Comparison of ENCODE assay signal across 8 cellular contexts in genomic region chr12:2064078-2064507, GRCh38. TPM values are rescaled to one million over a fixed set of nuclear protein-coding genes. Genes with fewer than 3 reads are reported as not detected.
DNase-seq lines count a peak whose midpoint lies in the region; ATAC-seq and TF ChIP-seq lines count a peak whose summit lies in the region.

No MANE protein-coding gene starts in this region.

- no peaks in the 10 kb centered on the region for H3K9me3 ChIP-seq in CD4-positive, alpha-beta T cell (ENCODE audit: control insufficient read depth, low read length)
- no peaks in the 10 kb centered on the region for H3K9me3 ChIP-seq in naive thymus-derived CD4-positive, alpha-beta T cell (ENCODE audit: control insufficient read depth in 2 of 3, low read length in 3 of 3)
- H3K9me3 ChIP-seq in Karpas-422 (ENCODE audit: low read length) (no peaks in the 10 kb centered on the region), PC-3 (ENCODE audit: low read length) (no peaks in the 10 kb centered on the region)

- peak overlapping the region; percentile 70 for H3K4me3 Mint-ChIP-seq in CD4-positive, alpha-beta T cell
- H3K4me3 Mint-ChIP-seq in activated naive CD8-positive, alpha-beta T cell treated with anti-CD3 and anti-CD28 coated beads, Interleukin-2, amount 50 U/mL, for 24 hours: peak overlapping the region; percentile 54
- H3K4me3 Mint-ChIP-seq in naive thymus-derived CD4-positive, alpha-beta T cell: peak overlapping the region; percentile 68 to 82 (median 79)

- peak overlapping the region; percentile 75 for H3K27ac Mint-ChIP-seq in CD4-positive, alpha-beta T cell
- H3K27ac Mint-ChIP-seq in activated naive CD8-positive, alpha-beta T cell treated with anti-CD3 and anti-CD28 coated beads, Interleukin-2, amount 50 U/mL, for 24 hours: peak overlapping the region; percentile 44
- H3K27ac Mint-ChIP-seq in naive thymus-derived CD4-positive, alpha-beta T cell: peak overlapping the region; percentile 85 to 94 (median 89)

- H3K4me2 ChIP-seq in Karpas-422 (ENCODE audit: low read depth, low read length, poor library complexity, severe bottlenecking) (no peak overlapping the region), PC-3 (ENCODE audit: low read length) (no peak overlapping the region)

- H3F3A ChIP-seq in PC-3 (ENCODE audit: low read length, unreplicated experiment): no peaks in the 10 kb centered on the region

- no peaks in the 10 kb centered on the region for H3K36me3 ChIP-seq in naive thymus-derived CD4-positive, alpha-beta T cell (ENCODE audit: control insufficient read depth in 2 of 3, insufficient read depth in 3 of 3, low read length in 3 of 3)
- no peaks in the 10 kb centered on the region for H3K36me3 ChIP-seq in Karpas-422 (ENCODE audit: insufficient read depth, low read length)
- H3K36me3 ChIP-seq in PC-3 (ENCODE audit: low read depth, low read length): no peaks in the 10 kb centered on the region

- intact Hi-C loops in CD4-positive, alpha-beta T cell (cut with DNase I, micrococcal nuclease): no loop called here
- intact Hi-C loops in naive thymus-derived CD4-positive, alpha-beta T cell (cut with micrococcal nuclease): loop anchor here in 1 of 2 donors (5.0 kb wide), 1 partner anchor 518 kb away; no protein-coding TSS in a partner anchor
- intact Hi-C loops in PC-3 (cut with micrococcal nuclease): no loop called here

- no peak for TF ChIP-seq CTCF in CD4-positive, alpha-beta T cell (IDR thresholded peaks at IDR 0.05)
- no peak for TF ChIP-seq CTCF in PC-3 (conservative IDR thresholded peaks at IDR 0.05; ENCODE audit: low read depth, low read length)

- no TSS peak for BruUV-seq in PC-3 (replicated peaks; lab: Mats Ljungman, UMichigan)

- H3K36me3 Mint-ChIP-seq in CD4-positive, alpha-beta T cell (ENCODE audit: low read depth): no peaks in the 10 kb centered on the region
- H3K36me3 Mint-ChIP-seq in activated naive CD8-positive, alpha-beta T cell treated with anti-CD3 and anti-CD28 coated beads, Interleukin-2, amount 50 U/mL, for 24 hours (ENCODE audit: low read depth): no peaks in the 10 kb centered on the region
- H3K36me3 Mint-ChIP-seq in naive thymus-derived CD4-positive, alpha-beta T cell: peaks cover 0 to 4% (median 0%) of the 10 kb centered on the region in 5 donors

- peak overlapping the region; percentile 35 for H3K4me3 ChIP-seq in naive thymus-derived CD4-positive, alpha-beta T cell (ENCODE audit: low read length)
- H3K4me3 ChIP-seq in Karpas-422 (ENCODE audit: low read length) (no peak overlapping the region), PC-3 (ENCODE audit: low read length) (no peak overlapping the region)

- H3K9me2 ChIP-seq in Karpas-422 (replicated peaks; ENCODE audit: insufficient read depth, low read length): no peaks in the 10 kb centered on the region
- no peaks in the 10 kb centered on the region for H3K9me2 ChIP-seq in PC-3 (replicated peaks; ENCODE audit: low read length)

- peaks cover 5 to 6% of the 10 kb centered on the region in 2 donors for H3K4me1 ChIP-seq in naive thymus-derived CD4-positive, alpha-beta T cell (ENCODE audit: control insufficient read depth in 2 of 2, insufficient read depth in 2 of 2, low read length in 2 of 2)
- H3K4me1 ChIP-seq in Karpas-422 (ENCODE audit: low read length) (no peaks in the 10 kb centered on the region), PC-3 (ENCODE audit: insufficient read depth, low read length) (no peaks in the 10 kb centered on the region)

- H3K27me3 ChIP-seq in CD4-positive, alpha-beta T cell (ENCODE audit: control insufficient read depth, insufficient read depth, low read length): no peaks in the 10 kb centered on the region
- no peaks in the 10 kb centered on the region for H3K27me3 ChIP-seq in naive thymus-derived CD4-positive, alpha-beta T cell (ENCODE audit: control insufficient read depth in 2 of 2, insufficient read depth in 2 of 2, low read length in 2 of 2)
- no peaks in the 10 kb centered on the region for H3K27me3 ChIP-seq in Karpas-422 (ENCODE audit: low read length)
- peaks cover 70% of the 10 kb centered on the region for H3K27me3 ChIP-seq in PC-3 (ENCODE audit: low read length)

- H2AFZ ChIP-seq in Karpas-422 (ENCODE audit: low read length) (no peak overlapping the region), PC-3 (ENCODE audit: low read length) (no peak overlapping the region)

- in situ Hi-C loops in G401 (cut with HindIII; ENCODE audit: low sequenced_read_pairs): no loop called here

- H3K4me1 Mint-ChIP-seq in CD4-positive, alpha-beta T cell (ENCODE audit: low read depth): peaks cover 17% of the 10 kb centered on the region
- peaks cover 10% of the 10 kb centered on the region for H3K4me1 Mint-ChIP-seq in activated naive CD8-positive, alpha-beta T cell treated with anti-CD3 and anti-CD28 coated beads, Interleukin-2, amount 50 U/mL, for 24 hours
- peaks cover 11 to 24% (median 15%) of the 10 kb centered on the region in 7 donors for H3K4me1 Mint-ChIP-seq in naive thymus-derived CD4-positive, alpha-beta T cell

- peaks cover 21% of the 10 kb centered on the region for H3K27me3 Mint-ChIP-seq in CD4-positive, alpha-beta T cell
- H3K27me3 Mint-ChIP-seq in activated naive CD8-positive, alpha-beta T cell treated with anti-CD3 and anti-CD28 coated beads, Interleukin-2, amount 50 U/mL, for 24 hours: peaks cover 8% of the 10 kb centered on the region
- peaks cover 8 to 28% (median 21%) of the 10 kb centered on the region in 5 donors for H3K27me3 Mint-ChIP-seq in naive thymus-derived CD4-positive, alpha-beta T cell

- H3K79me2 ChIP-seq in Karpas-422 (ENCODE audit: low read length) (no peaks in the 10 kb centered on the region), PC-3 (ENCODE audit: low read length) (no peaks in the 10 kb centered on the region)

- CTCF ChIA-PET in CD4-positive, alpha-beta T cell (lab: Charles Lee): no interaction called here
- CTCF ChIA-PET in naive thymus-derived CD4-positive, alpha-beta T cell (lab: Charles Lee): interaction anchor here (0.6 kb wide), 1 partner anchor 93 kb away, joined by 3 read pairs; no protein-coding TSS in a partner anchor
- CTCF ChIA-PET in PC-3 (lab: Charles Lee): no interaction called here

- peak; percentile 64 for ATAC-seq in CD4-positive, alpha-beta T cell (ENCODE audit: poor library complexity)
- ATAC-seq in activated naive CD8-positive, alpha-beta T cell treated with anti-CD3 and anti-CD28 coated beads, Interleukin-2, amount 50 U/mL, for 24 hours: peak; percentile 54
- peak; percentile 57 for ATAC-seq in naive thymus-derived CD4-positive, alpha-beta T cell
- no peak for ATAC-seq in PC-3

- POLR2A ChIA-PET in CD4-positive, alpha-beta T cell (lab: Charles Lee): interaction anchor here (1.0 to 1.1 kb wide), 2 partner anchors 9 to 11 kb away, joined by 3 to 4 read pairs; partner anchors contain the start of gene CACNA1C
- POLR2A ChIA-PET in naive thymus-derived CD4-positive, alpha-beta T cell (lab: Charles Lee): no interaction called here
- POLR2A ChIA-PET in PC-3 (lab: Charles Lee; ENCODE audit: unreplicated experiment): no interaction called here

- H4K20me1 ChIP-seq in Karpas-422 (ENCODE audit: insufficient read depth, low read depth, low read length): no peaks in the 10 kb centered on the region
- H4K20me1 ChIP-seq in PC-3 (ENCODE audit: low read length): no peaks in the 10 kb centered on the region

- no peaks in the 10 kb centered on the region for H3K9me3 Mint-ChIP-seq in CD4-positive, alpha-beta T cell
- H3K9me3 Mint-ChIP-seq in activated naive CD8-positive, alpha-beta T cell treated with anti-CD3 and anti-CD28 coated beads, Interleukin-2, amount 50 U/mL, for 24 hours: peaks cover under 1% of the 10 kb centered on the region
- peaks cover 0 to 2% (median 0%) of the 10 kb centered on the region in 11 donors for H3K9me3 Mint-ChIP-seq in naive thymus-derived CD4-positive, alpha-beta T cell

- DNase-seq in CD4-positive, alpha-beta T cell: peak in 3 of 10 experiments; percentile 6 to 11 (median 8)
- DNase-seq in KG1 (lab: John Stamatoyannopoulos, UW) (peak; percentile 17), G401 (ENCODE audit: low spot score) (no peak), HuH-7.5 (ENCODE audit: low spot score) (no peak), Karpas-422 (no peak), PC-3 (no peak)
- DNase-seq in activated naive CD8-positive, alpha-beta T cell treated with anti-CD3 and anti-CD28 coated beads, Interleukin-2, amount 50 U/mL, for 24 hours: no peak
- DNase-seq in naive thymus-derived CD4-positive, alpha-beta T cell: peak in 6 of 9 donors; percentile 10 to 42 (median 29)

- H3K9ac ChIP-seq in Karpas-422 (ENCODE audit: low read length) (no peak overlapping the region), PC-3 (ENCODE audit: low read length) (no peak overlapping the region)

- no peak overlapping the region for H3K27ac ChIP-seq in CD4-positive, alpha-beta T cell (ENCODE audit: low read depth, low read length)
- H3K27ac ChIP-seq in naive thymus-derived CD4-positive, alpha-beta T cell (ENCODE audit: low read depth, low read length): peak overlapping the region; percentile 53
- H3K27ac ChIP-seq in Karpas-422 (ENCODE audit: low read length) (no peak overlapping the region), PC-3 (ENCODE audit: low read length) (no peak overlapping the region)

RNA-seq across cellular contexts. Expression of gene CACNA1C, which starts 11.3 kb away (rescaled TPM):
- total RNA-seq in CD4-positive, alpha-beta T cell: under 1 TPM; 0.05 to 0.08 TPM
- total RNA-seq in naive thymus-derived CD4-positive, alpha-beta T cell: under 1 TPM; 0.08 to 0.48 (median 0.10) TPM
- polyA plus RNA-seq in naive thymus-derived CD4-positive, alpha-beta T cell: under 1 TPM; 0.04 to 0.05 TPM
- 1.7 and 2.8 TPM in 2 replicates for total RNA-seq in G401 (2014; rRNA removed; shearing (Covaris generic))
- 0.11 TPM in 1 of 2 replicates, not detected in the other for total RNA-seq in Karpas-422 (2014; rRNA removed; shearing (Covaris generic); ENCODE audit: low replicate concordance)
- total RNA-seq in PC-3 (2014; rRNA removed): not detected in 2 replicates

RNA-seq across cellular contexts. Expression of gene DCP1B, which starts 59.8 kb away (rescaled TPM):
- total RNA-seq in CD4-positive, alpha-beta T cell: 1 to 10 TPM; 4.3 to 4.6 TPM
- total RNA-seq in naive thymus-derived CD4-positive, alpha-beta T cell: 10 to 100 TPM in 3 of 5 experiments, 1 to 10 TPM in 2; 8.1 to 19.7 (median 15.5) TPM
- 10 to 100 TPM; 21.0 to 30.5 TPM for polyA plus RNA-seq in naive thymus-derived CD4-positive, alpha-beta T cell
- 17.4 and 20.6 TPM in 2 replicates for total RNA-seq in G401 (2014; rRNA removed; shearing (Covaris generic))
- total RNA-seq in Karpas-422 (2014; rRNA removed; shearing (Covaris generic); ENCODE audit: low replicate concordance): 18.4 and 30.8 TPM in 2 replicates
- total RNA-seq in PC-3 (2014; rRNA removed): 3.6 and 4.9 TPM in 2 replicates

Comparison
In these comparisons a context has a peak if more than half of its experiments do, and no peak if none do; other contexts are left out.
1. DNase-seq: peak in KG1 (single experiment) and naive thymus-derived CD4-positive, alpha-beta T cell (6 of 9); none in activated naive CD8-positive, alpha-beta T cell treated with anti-CD3 and anti-CD28 coated beads, Interleukin-2, amount 50 U/mL, for 24 hours (single experiment), G401 (single experiment), HuH-7.5 (single experiment), Karpas-422 (single experiment) and PC-3 (single experiment).
2. Peak in every context shown above with its lines, with median percentiles within 50 percentile points of each other: H3K27ac Mint-ChIP-seq and H3K4me3 Mint-ChIP-seq.